Comparison of ENCODE assay signal across 33 cellular contexts in genomic region chr9:128309551-128309950, GRCh38.
"Had no signal": no experiment of that assay in that cellular context is flagged by ENCODE, and none has a peak within 500 bp of the region (broad histone marks: within the 10 kb centered on the region; RNA-seq: fewer than 3 reads in every experiment).

No MANE protein-coding gene starts in this region.

- H3K36me3 ChIP-seq: colonic mucosa had no signal

- H3K9me3 ChIP-seq: adrenal gland, body of pancreas, colonic mucosa had no signal

- H3K27me3 ChIP-seq: adrenal gland, body of pancreas, colonic mucosa had no signal

- H3K9me3 Mint-ChIP-seq: activated B cell treated with CpG ODN at 0.5 μM for 24 hours; activated naive CD8-positive, alpha-beta T cell treated with anti-CD3 and anti-CD28 coated beads for 36 hours; activated naive CD8-positive, alpha-beta T cell treated with anti-CD3 and anti-CD28 coated beads, Interleukin-2, amount 50 U/mL, for 24 hours; activated T-helper 17 cell treated with anti-CD3 and anti-CD28 coated beads, Interleukin-2, amount 50 U/mL, for 72 hours; T-helper 2 cell treated with Interferon-gamma antibody and Interleukin-4, amounts not matched to agents 5 μg/mL and 100 μg/mL, for 36 hours had no signal

- H3K4me1 Mint-ChIP-seq: activated B cell treated with CpG ODN at 0.5 μM for 24 hours; activated CD8-positive, alpha-beta memory T cell treated with anti-CD3 and anti-CD28 coated beads, Interleukin-2, amount 10 ng/mL, durations not matched to agents 7 days and 5 days; activated naive CD8-positive, alpha-beta T cell treated with anti-CD3 and anti-CD28 coated beads for 36 hours; activated T-helper 17 cell treated with anti-CD3 and anti-CD28 coated beads, Interleukin-2, amount 50 U/mL, for 72 hours had no signal

- H3K27ac ChIP-seq: adrenal gland, body of pancreas, colonic mucosa, WERI-Rb-1 had no signal

- ATAC-seq: activated CD4-positive, CD25-positive, alpha-beta regulatory T cell treated with anti-CD3 and anti-CD28 coated beads, Interleukin-2, amount 50 U/mL, for 24 hours; activated CD8-positive, alpha-beta memory T cell treated with anti-CD3 and anti-CD28 coated beads, Interleukin-2, amount 10 ng/mL, durations not matched to agents 7 days and 5 days; activated CD8-positive, alpha-beta T cell treated with anti-CD3 and anti-CD28 coated beads, Interleukin-2, amount 10 ng/mL, durations not matched to agents 7 days and 5 days; activated naive CD8-positive, alpha-beta T cell treated with anti-CD3 and anti-CD28 coated beads, Interleukin-2, amount 50 U/mL, for 24 hours; activated T-helper 17 cell treated with anti-CD3 and anti-CD28 coated beads, Interleukin-2, amount 50 U/mL, for 72 hours; body of pancreas; esophagus mucosa; T-helper 17 cell had no signal

- H3K4me3 ChIP-seq: adrenal gland, body of pancreas, colonic mucosa had no signal

- H3K4me1 ChIP-seq: body of pancreas, colonic mucosa had no signal

- FAIRE-seq: endometrium, endothelial cell of umbilical vein, frontal cortex had no signal

- H3K27me3 Mint-ChIP-seq: activated B cell treated with CpG ODN at 0.5 μM for 24 hours; activated CD8-positive, alpha-beta memory T cell treated with anti-CD3 and anti-CD28 coated beads, Interleukin-2, amount 10 ng/mL, durations not matched to agents 7 days and 5 days; activated naive CD8-positive, alpha-beta T cell treated with anti-CD3 and anti-CD28 coated beads for 36 hours; activated naive CD8-positive, alpha-beta T cell treated with anti-CD3 and anti-CD28 coated beads, Interleukin-2, amount 50 U/mL, for 24 hours; activated T-helper 17 cell treated with anti-CD3 and anti-CD28 coated beads, Interleukin-2, amount 50 U/mL, for 72 hours; T-helper 17 cell had no signal

- H3K27ac Mint-ChIP-seq: activated B cell treated with CpG ODN at 0.5 μM for 24 hours; activated CD8-positive, alpha-beta memory T cell treated with anti-CD3 and anti-CD28 coated beads, Interleukin-2, amount 10 ng/mL, durations not matched to agents 7 days and 5 days; activated CD8-positive, alpha-beta T cell treated with anti-CD3 and anti-CD28 coated beads, Interleukin-2, amount 10 ng/mL, durations not matched to agents 7 days and 5 days; activated naive CD8-positive, alpha-beta T cell treated with anti-CD3 and anti-CD28 coated beads for 36 hours; activated T-helper 17 cell treated with anti-CD3 and anti-CD28 coated beads, Interleukin-2, amount 50 U/mL, for 72 hours; T-helper 17 cell; T-helper 2 cell treated with Interferon-gamma antibody and Interleukin-4, amounts not matched to agents 5 μg/mL and 100 μg/mL, for 36 hours had no signal

- DNase-seq: activated B cell treated with CpG ODN at 0.5 μM for 24 hours; activated CD4-positive, alpha-beta T cell treated with anti-CD3 and anti-CD28 coated beads for 48 hours; activated CD4-positive, alpha-beta T cell treated with anti-CD3 and anti-CD28 coated beads, Interleukin-2, amount 50 U/mL, for 1 hour; activated CD4-positive, alpha-beta T cell treated with anti-CD3 and anti-CD28 coated beads, Interleukin-2, amount 50 U/mL, for 48 hours; activated CD8-positive, alpha-beta memory T cell treated with anti-CD3 and anti-CD28 coated beads, Interleukin-2, amount 10 ng/mL, durations not matched to agents 7 days and 5 days; activated CD8-positive, alpha-beta memory T cell treated with anti-CD3 and anti-CD28 coated beads, Interleukin-2, amount 50 U/mL, for 4 hours; activated CD8-positive, alpha-beta T cell treated with anti-CD3 and anti-CD28 coated beads, Interleukin-2, amount 10 ng/mL, durations not matched to agents 7 days and 5 days; activated effector memory CD4-positive, alpha-beta T cell treated with Interleukin-2 at 50 U/mL for 16 hours; activated gamma-delta T cell treated with Interleukin-2 at 50 U/mL for 16 hours; activated naive CD4-positive, alpha-beta T cell treated with anti-CD3 and anti-CD28 coated beads, Interleukin-2, amount 50 U/mL, for 16 hours; activated naive CD4-positive, alpha-beta T cell treated with Interleukin-2 at 50 U/mL for 16 hours; activated naive CD8-positive, alpha-beta T cell treated with anti-CD3 and anti-CD28 coated beads for 36 hours; activated naive CD8-positive, alpha-beta T cell treated with anti-CD3 and anti-CD28 coated beads, Interleukin-2, amount 50 U/mL, for 24 hours; activated T-cell treated with anti-CD3 and anti-CD28 coated beads, Interleukin-2, amount 50 U/mL, for 1 hour; adrenal gland; aorta; body of pancreas; central memory CD4-positive, alpha-beta T cell; cerebellar nuclear complex; colonic mucosa; effector CD8-positive, alpha-beta T cell; foreskin fibroblast; T-helper 1 cell; T-helper 17 cell; T1000; WERI-Rb-1 had no signal

- H3K4me3 Mint-ChIP-seq: activated B cell treated with CpG ODN at 0.5 μM for 24 hours; activated CD8-positive, alpha-beta memory T cell treated with anti-CD3 and anti-CD28 coated beads, Interleukin-2, amount 10 ng/mL, durations not matched to agents 7 days and 5 days; activated CD8-positive, alpha-beta T cell treated with anti-CD3 and anti-CD28 coated beads, Interleukin-2, amount 10 ng/mL, durations not matched to agents 7 days and 5 days; activated naive CD8-positive, alpha-beta T cell treated with anti-CD3 and anti-CD28 coated beads for 36 hours; activated naive CD8-positive, alpha-beta T cell treated with anti-CD3 and anti-CD28 coated beads, Interleukin-2, amount 50 U/mL, for 24 hours; activated T-helper 17 cell treated with anti-CD3 and anti-CD28 coated beads, Interleukin-2, amount 50 U/mL, for 72 hours; T-helper 17 cell; T-helper 2 cell treated with Interferon-gamma antibody and Interleukin-4, amounts not matched to agents 5 μg/mL and 100 μg/mL, for 36 hours had no signal
